ENCODE assay signal across 14 cellular contexts in the genomic region with DNA sequence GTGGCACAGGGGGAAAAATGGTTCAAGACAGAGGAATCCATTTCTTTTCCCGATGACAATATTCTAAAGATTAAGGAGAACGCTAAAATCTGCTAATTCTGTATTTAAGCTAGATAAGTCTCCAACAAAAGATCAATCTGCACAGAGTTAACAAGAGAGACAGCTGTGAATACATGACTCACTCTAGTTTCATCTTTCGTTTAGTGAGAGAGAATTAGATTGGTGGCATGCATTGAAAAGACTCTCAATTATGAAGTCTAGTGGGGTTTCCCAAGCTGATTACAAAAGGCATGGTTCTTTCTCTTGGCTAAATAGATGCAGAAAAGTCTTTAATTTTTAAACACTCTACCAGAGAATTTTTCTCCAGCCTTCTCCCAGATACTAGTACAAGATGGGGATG.
DNase-seq lines count a peak whose midpoint lies in the region; ATAC-seq and TF ChIP-seq lines count a peak whose summit lies in the region.
"Had no signal": no experiment of that assay in that cellular context is flagged by ENCODE, and none has a peak within 500 bp of the region (broad histone marks: within the 10 kb centered on the region; RNA-seq: fewer than 3 reads in every experiment).

No MANE protein-coding gene starts in this region.

- peak; percentile 82 for ATAC-seq in GM18498 (IDR thresholded peaks at IDR 0.05; ENCODE audit: unreplicated experiment)
- ATAC-seq in GM19351 (IDR thresholded peaks at IDR 0.05; ENCODE audit: unreplicated experiment) = peak; percentile 79
- ATAC-seq in HG03139 (IDR thresholded peaks at IDR 0.05; ENCODE audit: unreplicated experiment) = peak; percentile 65
- ATAC-seq: left ventricle myocardium superior had no signal

- H3K27ac ChIP-seq in substantia nigra (ENCODE audit: low read depth, low read length, poor library complexity, severe bottlenecking) = no peak overlapping the region
- H3K27ac ChIP-seq: C4-2B, RWPE1 had no signal

- no peak for TF ChIP-seq CTCF in epithelial cell of esophagus (IDR thresholded peaks at IDR 0.05; ENCODE audit: insufficient read depth, low read depth, low read length, missing control alignments)

- no peak overlapping the region for H3K4me3 ChIP-seq in epithelial cell of esophagus (ENCODE audit: low read length)

- peak; percentile 18 for DNase-seq in epithelial cell of esophagus (ENCODE audit: low read depth)
- no peak for DNase-seq in T1000 (lab: John Stamatoyannopoulos, UW)
- DNase-seq in substantia nigra (lab: John Stamatoyannopoulos, UW) = no peak
- no peak for DNase-seq in kidney glomerular epithelial cell (lab: John Stamatoyannopoulos, UW)
- DNase-seq in effector CD8-positive, alpha-beta T cell (lab: John Stamatoyannopoulos, UW) = no peak
- DNase-seq: erythroblast, hypothalamus, left ventricle myocardium superior, NCI-H446 treated with DMSO at 0.1 percent for 48 hours had no signal
